ENCODE assay signal across 9 cellular contexts in the genomic region with DNA sequence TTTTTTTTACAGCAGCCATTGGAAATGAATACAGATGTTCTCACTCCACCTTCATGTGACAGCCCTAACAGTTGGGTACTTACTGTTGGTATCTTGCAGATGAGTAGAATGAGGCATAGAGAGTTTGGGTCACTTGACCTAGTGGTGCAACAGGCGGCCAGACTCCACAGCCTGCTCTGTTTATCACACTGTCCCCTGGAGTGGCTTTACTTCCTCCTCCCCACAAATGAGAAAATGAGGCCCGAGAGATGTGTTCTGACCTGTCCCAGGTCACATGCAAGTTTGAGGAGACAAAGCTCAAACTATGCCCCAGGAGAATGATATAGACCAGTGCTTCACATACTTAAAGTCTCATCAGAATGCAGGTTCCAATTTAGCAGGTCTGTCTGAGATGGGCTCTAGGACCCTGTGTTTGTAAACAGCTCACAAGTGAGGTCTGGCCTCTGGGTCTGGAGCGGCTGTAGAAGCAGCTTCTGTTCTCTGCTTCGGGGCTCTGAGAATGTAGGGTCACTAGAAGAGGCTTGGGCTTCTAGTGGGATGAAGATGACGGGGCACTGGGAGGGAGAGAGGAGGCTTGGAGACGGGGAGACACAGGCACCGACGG. TPM values are rescaled to one million over a fixed set of nuclear protein-coding genes. Genes with fewer than 3 reads are reported as not detected.
DNase-seq lines count a peak whose midpoint lies in the region; ATAC-seq, FAIRE-seq and TF ChIP-seq lines count a peak whose summit lies in the region.
"Had no signal": no experiment of that assay in that cellular context is flagged by ENCODE, and none has a peak within 500 bp of the region (broad histone marks: within the 10 kb centered on the region; RNA-seq: fewer than 3 reads in every experiment).

No MANE protein-coding gene starts in this region.

- H3K18ac ChIP-seq in neuronal stem cell (ENCODE audit: low read length), result no peak overlapping the region

- H3K27ac ChIP-seq in BLaER1 (peak overlapping the region; percentile 84), esophagus squamous epithelium (peak overlapping the region; percentile 78 to 94 (median 90)), neuronal stem cell (replicated peaks; ENCODE audit: low read length) (no peak overlapping the region), small intestine (ENCODE audit: low read depth in 1 of 2, low read length in 1 of 2) (peak overlapping the region in 1 of 2 donors; percentile 83)

- H3K4ac ChIP-seq in neuronal stem cell (ENCODE audit: low read length), result no peak overlapping the region

- no peak for FAIRE-seq in small intestine (lab: Jason Lieb, UNC)

- H3K9ac ChIP-seq in BLaER1 (peak overlapping the region; percentile 70), neuronal stem cell (ENCODE audit: low read depth, low read length, poor library complexity) (no peak overlapping the region)

- DNase-seq in NB4 (ENCODE audit: low read depth), result peak; percentile 52
- no peak for DNase-seq in esophagus squamous epithelium (lab: John Stamatoyannopoulos, UW)
- DNase-seq in neuronal stem cell (ENCODE audit: low spot score), result no peak
- DNase-seq in NCI-H1417 treated with DMSO at 0.1 percent for 48 hours (lab: John Stamatoyannopoulos, UW), result no peak
- DNase-seq in small intestine, result no peak
- no peak for DNase-seq in SHP77 (lab: John Stamatoyannopoulos, UW)
- DNase-seq: NCI-H2029 had no signal

- no peak overlapping the region for H2BK15ac ChIP-seq in neuronal stem cell (ENCODE audit: low read length)

- TF ChIP-seq CTCF in NB4 (IDR thresholded peaks at IDR 0.05; ENCODE audit: low read depth, low read length) (no peak), esophagus squamous epithelium (IDR thresholded peaks at IDR 0.05) (no peak)

- no peak overlapping the region for H3K14ac ChIP-seq in neuronal stem cell (ENCODE audit: low read length)

- H3K4me3 ChIP-seq in BLaER1 (no peak overlapping the region), NB4 (ENCODE audit: low read depth, low read length) (no peak overlapping the region), esophagus squamous epithelium (no peak overlapping the region), neuronal stem cell (ENCODE audit: low read length in 2 of 2) (no peak overlapping the region), small intestine (ENCODE audit: low read depth in 1 of 2, low read length in 2 of 2) (no peak overlapping the region)

- H2AK5ac ChIP-seq in neuronal stem cell (ENCODE audit: low read depth, low read length), result no peak overlapping the region

- no peak for ATAC-seq in HG03565 (IDR thresholded peaks at IDR 0.05; ENCODE audit: unreplicated experiment)

- H3K9me3 ChIP-seq in BLaER1 (no peaks in the 10 kb centered on the region), esophagus squamous epithelium (no peaks in the 10 kb centered on the region), neuronal stem cell (replicated peaks in 1 of 2; ENCODE audit: control insufficient read depth in 2 of 2, insufficient read depth in 1 of 2, low read depth in 1 of 2, low read length in 2 of 2) (no peaks in the 10 kb centered on the region), small intestine (ENCODE audit: control insufficient read depth, low read depth) (no peaks in the 10 kb centered on the region)

- H2BK120ac ChIP-seq in neuronal stem cell (ENCODE audit: low read depth, low read length), result no peak overlapping the region

- H3K36me3 ChIP-seq in BLaER1 (no peaks in the 10 kb centered on the region), esophagus squamous epithelium (no peaks in the 10 kb centered on the region), neuronal stem cell (replicated peaks in 1 of 2; ENCODE audit: control insufficient read depth in 2 of 2, insufficient read depth in 2 of 2, low read length in 2 of 2) (no peaks in the 10 kb centered on the region), small intestine (ENCODE audit: control insufficient read depth in 2 of 2, insufficient read depth in 2 of 2, low read length in 2 of 2) (no peaks in the 10 kb centered on the region)

- WGBS in esophagus squamous epithelium, 2 donors, result 75 to 82% methylated on average over 7 to 8 of the region's 8 CpGs
- no CpG with 5 or more reads among the region's 8 CpGs for WGBS in neuronal stem cell (ENCODE audit: extremely low coverage in 2 of 2, insufficient read length in 2 of 2, insufficient replicate concordance in 1 of 2), 2 donors
- WGBS in small intestine, 3 donors, result 76 to 92% (median 84%) methylated on average over 8 of the region's 8 CpGs

- H2BK12ac ChIP-seq in neuronal stem cell (ENCODE audit: low read length), result no peak overlapping the region

- no peak overlapping the region for H3K23ac ChIP-seq in neuronal stem cell (ENCODE audit: low read depth, low read length, poor library complexity)

- H4K20me1 ChIP-seq in BLaER1, result no peaks in the 10 kb centered on the region

- H4K91ac ChIP-seq in neuronal stem cell (ENCODE audit: low read depth, low read length, poor library complexity), result no peak overlapping the region

- H3K27me3 ChIP-seq in BLaER1, result no peaks in the 10 kb centered on the region
- H3K27me3 ChIP-seq in esophagus squamous epithelium, result no peaks in the 10 kb centered on the region
- H3K27me3 ChIP-seq in neuronal stem cell (ENCODE audit: control insufficient read depth in 3 of 3, insufficient read depth in 3 of 3, low read depth in 1 of 3, low read length in 3 of 3), result no peaks in the 10 kb centered on the region
- no peaks in the 10 kb centered on the region for H3K27me3 ChIP-seq in small intestine (ENCODE audit: control insufficient read depth in 2 of 2, insufficient read depth in 2 of 2, low read length in 2 of 2)

- H3K4me2 ChIP-seq in BLaER1 (peak overlapping the region; percentile 84), neuronal stem cell (ENCODE audit: insufficient read depth, low read length, poor library complexity, severe bottlenecking) (no peak overlapping the region)

- H3K4me1 ChIP-seq in BLaER1, result peaks cover 79% of the 10 kb centered on the region
- peaks cover 61 to 90% (median 66%) of the 10 kb centered on the region in 3 donors for H3K4me1 ChIP-seq in esophagus squamous epithelium
- H3K4me1 ChIP-seq in neuronal stem cell (ENCODE audit: control insufficient read depth in 2 of 2, insufficient read depth in 1 of 2, low read depth in 1 of 2, low read length in 2 of 2), result peaks cover 0 to 3% of the 10 kb centered on the region in 2 donors
- H3K4me1 ChIP-seq in small intestine (ENCODE audit: control insufficient read depth in 2 of 2, insufficient read depth in 1 of 2, low read depth in 1 of 2, low read length in 1 of 2), result no peaks in the 10 kb centered on the region

- no peaks in the 10 kb centered on the region for H3K79me1 ChIP-seq in neuronal stem cell (ENCODE audit: low read depth, low read length)

- H2BK5ac ChIP-seq in neuronal stem cell (ENCODE audit: low read length), result no peak overlapping the region

- intact Hi-C loops in esophagus squamous epithelium (cut with DNase I), result loop anchor here (10.0 kb wide), 3 partner anchors 66 to 336 kb away; a partner anchor contains a TSS

- TF ChIP-seq POLR2A in NB4 (IDR thresholded peaks at IDR 0.05; ENCODE audit: extremely low read depth, insufficient read length), result no peak
- TF ChIP-seq POLR2A in esophagus squamous epithelium (IDR thresholded peaks at IDR 0.05), result no peak

- peak overlapping the region; percentile 61 for H2AFZ ChIP-seq in neuronal stem cell (ENCODE audit: low read length)

- no peak overlapping the region for H4K8ac ChIP-seq in neuronal stem cell (ENCODE audit: low read depth, low read length)

RNA-seq across cellular contexts. Expression of a gene that starts 37.4 kb away (rescaled TPM):
- total RNA-seq in esophagus squamous epithelium, result 10 to 100 TPM in 3 of 4 donors, 1 to 10 TPM in 1; 8.1 to 24.7 (median 14.9) TPM
- polyA plus RNA-seq in neuronal stem cell (2013, experiment 1 of 2), result 17.5 TPM
- polyA plus RNA-seq in neuronal stem cell (2013, experiment 2 of 2), result 17.4 TPM
- polyA plus RNA-seq in small intestine, result 1 to 10 TPM; 3.1 to 7.6 (median 4.8) TPM
